18 cellular contexts compared by ENCODE assay signal in genomic region chr17:64950871-64951270, GRCh38.
"Had no signal": no experiment of that assay in that cellular context is flagged by ENCODE, and none has a peak within 500 bp of the region (broad histone marks: within the 10 kb centered on the region; RNA-seq: fewer than 3 reads in every experiment).

No MANE protein-coding gene starts in this region.

- DNase-seq: activated CD4-positive, alpha-beta T cell treated with anti-CD3 and anti-CD28 coated beads for 48 hours; activated CD8-positive, alpha-beta memory T cell treated with anti-CD3 and anti-CD28 coated beads, Interleukin-2, amount 10 ng/mL, durations not matched to agents 7 days and 5 days; activated CD8-positive, alpha-beta T cell treated with anti-CD3 and anti-CD28 coated beads for 36 hours; activated gamma-delta T cell treated with Interleukin-2 at 50 U/mL for 16 hours; anterior cingulate cortex; body of pancreas; effector memory CD4-positive, alpha-beta T cell; esophagus squamous epithelium; foreskin fibroblast; left ventricle myocardium superior; ovary; stimulated activated CD4-positive, alpha-beta T cell treated with anti-CD3 and anti-CD28 coated beads, Interleukin-4, amount 100 ng/mL, for 24 hours; stimulated activated naive CD8-positive, alpha-beta T cell treated with anti-CD3 and anti-CD28 coated beads, Interleukin-15, Interleukin-2, amounts not matched to agents 100 U/mL and 50 U/mL, for 24 hours; substantia nigra; T-helper 2 cell; thyroid gland had no signal

- H3K4me1 ChIP-seq: body of pancreas, esophagus squamous epithelium, prostate gland, right atrium auricular region, thyroid gland had no signal

- H3K4me3 ChIP-seq: body of pancreas, esophagus squamous epithelium, ovary, prostate gland, right atrium auricular region, thyroid gland had no signal

- H3K27me3 ChIP-seq: body of pancreas, esophagus squamous epithelium, ovary, right atrium auricular region, thyroid gland had no signal

- H3K9me3 ChIP-seq: body of pancreas, esophagus squamous epithelium, ovary, prostate gland, right atrium auricular region, thyroid gland had no signal

- H3K27ac ChIP-seq: body of pancreas, esophagus squamous epithelium, ovary, prostate gland, right atrium auricular region, thyroid gland had no signal

- H3K36me3 ChIP-seq: esophagus squamous epithelium, ovary, prostate gland, right atrium auricular region, thyroid gland had no signal
